In the genomic region with DNA sequence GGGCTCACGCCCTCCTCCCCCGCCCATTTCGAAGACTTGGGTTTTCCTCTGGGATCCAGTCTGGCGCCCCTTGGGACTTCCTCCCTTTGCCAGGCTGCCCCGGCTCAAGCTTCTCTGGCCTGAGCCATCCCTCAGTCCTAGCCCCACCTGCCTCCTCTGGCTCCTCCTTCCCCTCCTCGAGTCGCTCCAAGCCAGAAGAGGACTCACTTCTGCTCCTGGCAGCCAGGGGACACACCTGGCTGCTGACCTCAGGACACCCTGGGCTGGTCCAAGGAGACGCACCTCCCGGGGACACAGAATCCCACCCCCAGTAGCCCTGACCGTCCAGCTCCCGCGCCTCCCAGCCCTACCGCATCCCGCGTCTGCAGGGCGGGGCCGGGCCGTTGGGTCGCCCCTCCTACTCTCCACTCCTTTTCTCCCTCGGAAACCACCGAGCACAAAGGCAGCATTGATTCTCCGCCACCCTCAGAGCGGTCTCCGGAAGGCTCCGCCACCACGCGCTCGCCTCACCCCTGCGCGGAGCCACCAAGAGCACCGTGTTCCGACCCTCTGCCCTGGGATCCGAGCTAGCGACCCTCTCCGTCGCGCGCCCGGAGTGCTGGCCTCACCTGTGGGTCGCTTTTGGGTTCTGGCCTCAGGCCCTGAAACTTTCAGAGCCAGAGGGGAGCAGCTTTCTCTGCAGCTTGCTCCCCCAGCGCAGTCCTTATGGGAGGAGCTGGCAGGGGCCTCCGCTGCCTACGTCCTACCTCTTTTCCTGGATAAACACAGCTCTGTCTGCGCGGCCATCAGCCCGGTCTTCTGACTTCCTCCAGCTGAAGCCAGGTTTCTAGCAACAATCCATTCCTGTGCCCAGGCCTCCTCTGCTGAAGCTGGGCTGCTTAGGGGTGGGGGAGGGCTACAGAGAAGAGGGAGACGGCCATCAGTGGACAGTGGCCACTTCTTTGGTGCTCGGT, we compare ENCODE assay signal across 8 cellular contexts. TPM values are rescaled to one million over a fixed set of nuclear protein-coding genes. Genes with fewer than 3 reads are reported as not detected.
DNase-seq lines count a peak whose midpoint lies in the region; ATAC-seq and TF ChIP-seq lines count a peak whose summit lies in the region.

A gene (minus strand): TSS at position 364 of the 953 bp plus-strand sequence. CDS start 831 bp downstream, outside the sequence.

- H3K27me3 ChIP-seq in GM23338 (ENCODE audit: insufficient read depth) (peaks cover 45% of the 10 kb centered on the region), OCI-LY1 (ENCODE audit: insufficient read depth, low read length) (0 out of 2 replicates have a peak, but pooled peaks cover 11% of the 10 kb centered on the region), left ventricle myocardium inferior (ENCODE audit: low read depth) (peaks cover 72% of the 10 kb centered on the region), vagina (no peaks in the 10 kb centered on the region)

- TF ChIP-seq POLR2A in vagina (IDR thresholded peaks at IDR 0.05): no peak

- no peaks in the 10 kb centered on the region for H3K9me2 ChIP-seq in GM23338 (ENCODE audit: insufficient read depth)
- no peaks in the 10 kb centered on the region for H3K9me2 ChIP-seq in OCI-LY1 (ENCODE audit: low read depth, low read length)

- peaks cover 31% of the 10 kb centered on the region for H3K27me3 Mint-ChIP-seq in GM23338 (ENCODE audit: insufficient read depth, low read depth, poor library complexity)
- no peaks in the 10 kb centered on the region for H3K27me3 Mint-ChIP-seq in activated naive CD4-positive, alpha-beta T cell treated with anti-CD3 and anti-CD28 coated beads, Interleukin-2, amount 50 U/mL, for 24 hours

- H3K4me1 ChIP-seq in GM23338 (ENCODE audit: insufficient read depth): peaks cover 21% of the 10 kb centered on the region
- H3K4me1 ChIP-seq in OCI-LY1 (ENCODE audit: insufficient read depth, low read length, severe bottlenecking): peaks cover 32% of the 10 kb centered on the region
- peaks cover 28% of the 10 kb centered on the region for H3K4me1 ChIP-seq in left ventricle myocardium inferior
- H3K4me1 ChIP-seq in vagina: peaks cover 26% of the 10 kb centered on the region

- H3K36me3 ChIP-seq in GM23338 (ENCODE audit: insufficient read depth): no peaks in the 10 kb centered on the region
- no peaks in the 10 kb centered on the region for H3K36me3 ChIP-seq in OCI-LY1 (ENCODE audit: insufficient read depth, low read length)
- H3K36me3 ChIP-seq in left ventricle myocardium inferior: no peaks in the 10 kb centered on the region
- H3K36me3 ChIP-seq in vagina: no peaks in the 10 kb centered on the region

- H3K4me2 ChIP-seq in GM23338: peak within 1 kb of the TSS; percentile 96
- H3K4me2 ChIP-seq in OCI-LY1 (ENCODE audit: low read length): peak within 1 kb of the TSS; percentile 43

- ATAC-seq in GM23338 (peak; percentile 74), HG03378 (IDR thresholded peaks at IDR 0.05; ENCODE audit: unreplicated experiment) (no peak)

- H3K9ac ChIP-seq in OCI-LY1 (ENCODE audit: low read length): no peak within 1 kb of the TSS; the same call in 1 of the 2 replicates

- H2AFZ ChIP-seq in GM23338: peak within 1 kb of the TSS; percentile 99
- H2AFZ ChIP-seq in OCI-LY1 (ENCODE audit: low read length): no peak within 1 kb of the TSS

- no peaks in the 10 kb centered on the region for H4K20me1 ChIP-seq in GM23338 (replicated peaks; ENCODE audit: insufficient read depth)
- H4K20me1 ChIP-seq in OCI-LY1 (ENCODE audit: insufficient read depth, low read length): no peaks in the 10 kb centered on the region

- TF ChIP-seq CTCF in GM23338 (conservative IDR thresholded peaks at IDR 0.05; ENCODE audit: low read depth in 2 of 2) (0 out of 4 replicates have a peak, but pooled peaks of 1 of the 2 experiments have one; percentile 14), OCI-LY1 (IDR thresholded peaks at IDR 0.05; ENCODE audit: low read length) (no peak), left ventricle myocardium inferior (IDR thresholded peaks at IDR 0.05; ENCODE audit: borderline replicate concordance) (no peak), vagina (IDR thresholded peaks at IDR 0.05) (no peak)

- H3K4me3 Mint-ChIP-seq in GM23338: peak within 1 kb of the TSS; percentile 86
- peak within 1 kb of the TSS; percentile 86 for H3K4me3 Mint-ChIP-seq in activated naive CD4-positive, alpha-beta T cell treated with anti-CD3 and anti-CD28 coated beads, Interleukin-2, amount 50 U/mL, for 24 hours

- H3K4me3 ChIP-seq in GM23338 (peak within 1 kb of the TSS; percentile 84), OCI-LY1 (ENCODE audit: low read depth, low read length, poor library complexity, severe bottlenecking) (peak within 1 kb of the TSS; percentile 41), left ventricle myocardium inferior (peak within 1 kb of the TSS; percentile 68), vagina (peak within 1 kb of the TSS; percentile 34 to 51)

- H3K4me1 Mint-ChIP-seq in GM23338: peaks cover 26% of the 10 kb centered on the region
- H3K4me1 Mint-ChIP-seq in activated naive CD4-positive, alpha-beta T cell treated with anti-CD3 and anti-CD28 coated beads, Interleukin-2, amount 50 U/mL, for 24 hours: peaks cover 35% of the 10 kb centered on the region

- peak within 1 kb of the TSS; percentile 92 for H3K27ac ChIP-seq in GM23338 (ENCODE audit: low read depth)
- H3K27ac ChIP-seq in OCI-LY1 (ENCODE audit: low read depth, low read length, poor library complexity, severe bottlenecking): no peak within 1 kb of the TSS
- H3K27ac ChIP-seq in left ventricle myocardium inferior (replicated peaks): no peak within 1 kb of the TSS
- peak within 1 kb of the TSS; percentile 39 for H3K27ac ChIP-seq in vagina

- H3K79me2 ChIP-seq in GM23338 (replicated peaks; ENCODE audit: insufficient read depth): no peaks in the 10 kb centered on the region
- H3K79me2 ChIP-seq in OCI-LY1 (ENCODE audit: insufficient read depth, low read length): no peaks in the 10 kb centered on the region

- intact Hi-C loops in left ventricle myocardium inferior (cut with micrococcal nuclease): no loop called here
- intact Hi-C loops in posterior cingulate gyrus (cut with DNase I): loop anchor here (1.0 to 10.0 kb wide), 3 partner anchors 49 to 305 kb away; a partner anchor contains a TSS
- intact Hi-C loops in vagina (cut with DNase I): no loop called here

- H3K36me3 Mint-ChIP-seq in GM23338 (ENCODE audit: low read depth): no peaks in the 10 kb centered on the region; the same call in 2 of the 3 replicates
- peaks cover 2% of the 10 kb centered on the region for H3K36me3 Mint-ChIP-seq in activated naive CD4-positive, alpha-beta T cell treated with anti-CD3 and anti-CD28 coated beads, Interleukin-2, amount 50 U/mL, for 24 hours

- DNase-seq in GM23338 (ENCODE audit: low spot score) (peak; percentile 89), left ventricle myocardium inferior (peak; percentile 48), posterior cingulate gyrus (peak; percentile 65 to 97 (median 82)), vagina (ENCODE audit: extremely low spot score in 2 of 2) (no peak), NCI-H524 (lab: John Stamatoyannopoulos, UW) (no peak)

- H3F3A ChIP-seq in GM23338 (replicated peaks; ENCODE audit: low read depth): peaks cover 5% of the 10 kb centered on the region; the same call in 1 of the 2 replicates
- no peaks in the 10 kb centered on the region for H3F3A ChIP-seq in OCI-LY1 (ENCODE audit: insufficient read depth, low read length)

- H3K27ac Mint-ChIP-seq in GM23338: peak within 1 kb of the TSS; percentile 84
- peak within 1 kb of the TSS; percentile 89 for H3K27ac Mint-ChIP-seq in activated naive CD4-positive, alpha-beta T cell treated with anti-CD3 and anti-CD28 coated beads, Interleukin-2, amount 50 U/mL, for 24 hours

- H3K9me3 ChIP-seq in OCI-LY1 (ENCODE audit: low read length) (no peaks in the 10 kb centered on the region), left ventricle myocardium inferior (replicated peaks) (no peaks in the 10 kb centered on the region), vagina (no peaks in the 10 kb centered on the region)

- peaks cover 4% of the 10 kb centered on the region; the same call in 2 of the 3 replicates for H3K9me3 Mint-ChIP-seq in GM23338
- H3K9me3 Mint-ChIP-seq in activated naive CD4-positive, alpha-beta T cell treated with anti-CD3 and anti-CD28 coated beads, Interleukin-2, amount 50 U/mL, for 24 hours: no peaks in the 10 kb centered on the region

TF ChIP-seq in GM23338, 12 proteins besides CTCF, POLR2A, EP300 and RAD21 (continues in another document):
- TF ChIP-seq, protein P1, sequence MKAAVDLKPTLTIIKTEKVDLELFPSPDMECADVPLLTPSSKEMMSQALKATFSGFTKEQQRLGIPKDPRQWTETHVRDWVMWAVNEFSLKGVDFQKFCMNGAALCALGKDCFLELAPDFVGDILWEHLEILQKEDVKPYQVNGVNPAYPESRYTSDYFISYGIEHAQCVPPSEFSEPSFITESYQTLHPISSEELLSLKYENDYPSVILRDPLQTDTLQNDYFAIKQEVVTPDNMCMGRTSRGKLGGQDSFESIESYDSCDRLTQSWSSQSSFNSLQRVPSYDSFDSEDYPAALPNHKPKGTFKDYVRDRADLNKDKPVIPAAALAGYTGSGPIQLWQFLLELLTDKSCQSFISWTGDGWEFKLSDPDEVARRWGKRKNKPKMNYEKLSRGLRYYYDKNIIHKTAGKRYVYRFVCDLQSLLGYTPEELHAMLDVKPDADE (IDR thresholded peaks at IDR 0.05): peak; percentile 45; the same call in 1 of the 2 replicates
- no peak for TF ChIP-seq EZH2 (IDR thresholded peaks at IDR 0.05; ENCODE audit: low read depth, unreplicated experiment)
- TF ChIP-seq JUNB (IDR thresholded peaks at IDR 0.05; ENCODE audit: unreplicated experiment): no peak
- TF ChIP-seq CREB1 (CRISPR knock-in tag; IDR thresholded peaks at IDR 0.05; ENCODE audit: low read depth): 0 out of 2 replicates have a peak, but pooled peaks have one; percentile 18
- TF ChIP-seq POLR2AphosphoS5 (IDR thresholded peaks at IDR 0.05; ENCODE audit: low read depth): peak; percentile 86

RNA-seq across cellular contexts. Expression of the gene that starts here (rescaled TPM):
- 0.35 TPM in 1 of 2 replicates, not detected in the other for total RNA-seq in GM23338 (2014; rRNA removed; shearing (Covaris generic))
- 0.82 and 0.92 TPM in 2 replicates for polyA plus RNA-seq in GM23338 (2016; fragmentation: Nextera tagmentation; extraction: Ambion mirVana)
- total RNA-seq in left ventricle myocardium inferior (not detected), vagina (not detected)

Comparison
In these comparisons a context has a peak if more than half of its experiments do, and no peak if none do; other contexts are left out.
1. Peak in DNase-seq, ATAC-seq, H3K4me3 ChIP-seq, H3K27ac ChIP-seq and H3K4me2 ChIP-seq in GM23338; RNA of the gene not detected or under 1 TPM.
2. Peak in DNase-seq and H3K4me3 ChIP-seq in left ventricle myocardium inferior; RNA of the gene not detected or under 1 TPM.
3. DNase-seq: peak in posterior cingulate gyrus (10 of 10); none in vagina (0 of 2) and NCI-H524 (0 of 2).
4. Peak in every context shown above with its lines, with median percentiles within 50 percentile points of each other: H3K4me3 ChIP-seq.